Comparison of ENCODE assay signal across 1 cellular context in the genomic region with DNA sequence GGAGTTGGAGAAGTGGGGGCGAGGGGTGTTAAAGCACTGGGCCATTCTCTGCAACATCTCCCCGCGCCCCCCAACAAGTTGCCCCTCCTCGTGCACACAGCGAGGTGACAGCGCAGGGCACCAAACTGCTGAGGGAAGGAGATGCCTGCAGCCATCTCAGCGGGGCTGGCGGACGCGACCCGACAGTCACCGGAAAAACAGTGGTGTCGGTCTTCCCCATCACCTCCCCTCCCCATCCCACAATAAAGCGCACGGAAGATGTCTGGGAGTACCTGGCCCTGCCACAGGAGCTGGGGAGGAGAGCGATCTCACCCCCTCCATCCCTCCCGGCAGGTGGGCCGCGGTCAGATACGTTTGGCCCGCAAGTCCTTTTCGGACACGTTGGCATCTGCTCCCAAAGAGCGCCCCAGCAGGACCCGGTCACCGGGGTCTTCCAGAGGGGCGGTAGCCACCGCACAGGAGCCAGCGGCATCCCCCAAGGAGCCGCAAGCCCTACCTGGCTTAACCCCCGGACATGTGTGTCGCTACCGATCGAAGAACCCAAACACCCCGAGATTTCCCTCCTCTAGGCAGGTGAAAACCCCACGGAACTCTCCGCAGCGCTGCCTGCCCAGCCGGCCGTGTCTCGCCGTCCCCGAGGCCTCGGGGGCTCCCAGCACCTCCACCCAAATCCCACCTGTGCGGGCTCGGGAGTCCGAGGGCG.
TF ChIP-seq lines count a peak whose summit lies in the region.

No MANE protein-coding gene starts in this region.

TF ChIP-seq in HepG2, 621 proteins besides CTCF, POLR2A, EP300 and RAD21 (continued from another document and continues in another):
- TF ChIP-seq, protein P1, sequence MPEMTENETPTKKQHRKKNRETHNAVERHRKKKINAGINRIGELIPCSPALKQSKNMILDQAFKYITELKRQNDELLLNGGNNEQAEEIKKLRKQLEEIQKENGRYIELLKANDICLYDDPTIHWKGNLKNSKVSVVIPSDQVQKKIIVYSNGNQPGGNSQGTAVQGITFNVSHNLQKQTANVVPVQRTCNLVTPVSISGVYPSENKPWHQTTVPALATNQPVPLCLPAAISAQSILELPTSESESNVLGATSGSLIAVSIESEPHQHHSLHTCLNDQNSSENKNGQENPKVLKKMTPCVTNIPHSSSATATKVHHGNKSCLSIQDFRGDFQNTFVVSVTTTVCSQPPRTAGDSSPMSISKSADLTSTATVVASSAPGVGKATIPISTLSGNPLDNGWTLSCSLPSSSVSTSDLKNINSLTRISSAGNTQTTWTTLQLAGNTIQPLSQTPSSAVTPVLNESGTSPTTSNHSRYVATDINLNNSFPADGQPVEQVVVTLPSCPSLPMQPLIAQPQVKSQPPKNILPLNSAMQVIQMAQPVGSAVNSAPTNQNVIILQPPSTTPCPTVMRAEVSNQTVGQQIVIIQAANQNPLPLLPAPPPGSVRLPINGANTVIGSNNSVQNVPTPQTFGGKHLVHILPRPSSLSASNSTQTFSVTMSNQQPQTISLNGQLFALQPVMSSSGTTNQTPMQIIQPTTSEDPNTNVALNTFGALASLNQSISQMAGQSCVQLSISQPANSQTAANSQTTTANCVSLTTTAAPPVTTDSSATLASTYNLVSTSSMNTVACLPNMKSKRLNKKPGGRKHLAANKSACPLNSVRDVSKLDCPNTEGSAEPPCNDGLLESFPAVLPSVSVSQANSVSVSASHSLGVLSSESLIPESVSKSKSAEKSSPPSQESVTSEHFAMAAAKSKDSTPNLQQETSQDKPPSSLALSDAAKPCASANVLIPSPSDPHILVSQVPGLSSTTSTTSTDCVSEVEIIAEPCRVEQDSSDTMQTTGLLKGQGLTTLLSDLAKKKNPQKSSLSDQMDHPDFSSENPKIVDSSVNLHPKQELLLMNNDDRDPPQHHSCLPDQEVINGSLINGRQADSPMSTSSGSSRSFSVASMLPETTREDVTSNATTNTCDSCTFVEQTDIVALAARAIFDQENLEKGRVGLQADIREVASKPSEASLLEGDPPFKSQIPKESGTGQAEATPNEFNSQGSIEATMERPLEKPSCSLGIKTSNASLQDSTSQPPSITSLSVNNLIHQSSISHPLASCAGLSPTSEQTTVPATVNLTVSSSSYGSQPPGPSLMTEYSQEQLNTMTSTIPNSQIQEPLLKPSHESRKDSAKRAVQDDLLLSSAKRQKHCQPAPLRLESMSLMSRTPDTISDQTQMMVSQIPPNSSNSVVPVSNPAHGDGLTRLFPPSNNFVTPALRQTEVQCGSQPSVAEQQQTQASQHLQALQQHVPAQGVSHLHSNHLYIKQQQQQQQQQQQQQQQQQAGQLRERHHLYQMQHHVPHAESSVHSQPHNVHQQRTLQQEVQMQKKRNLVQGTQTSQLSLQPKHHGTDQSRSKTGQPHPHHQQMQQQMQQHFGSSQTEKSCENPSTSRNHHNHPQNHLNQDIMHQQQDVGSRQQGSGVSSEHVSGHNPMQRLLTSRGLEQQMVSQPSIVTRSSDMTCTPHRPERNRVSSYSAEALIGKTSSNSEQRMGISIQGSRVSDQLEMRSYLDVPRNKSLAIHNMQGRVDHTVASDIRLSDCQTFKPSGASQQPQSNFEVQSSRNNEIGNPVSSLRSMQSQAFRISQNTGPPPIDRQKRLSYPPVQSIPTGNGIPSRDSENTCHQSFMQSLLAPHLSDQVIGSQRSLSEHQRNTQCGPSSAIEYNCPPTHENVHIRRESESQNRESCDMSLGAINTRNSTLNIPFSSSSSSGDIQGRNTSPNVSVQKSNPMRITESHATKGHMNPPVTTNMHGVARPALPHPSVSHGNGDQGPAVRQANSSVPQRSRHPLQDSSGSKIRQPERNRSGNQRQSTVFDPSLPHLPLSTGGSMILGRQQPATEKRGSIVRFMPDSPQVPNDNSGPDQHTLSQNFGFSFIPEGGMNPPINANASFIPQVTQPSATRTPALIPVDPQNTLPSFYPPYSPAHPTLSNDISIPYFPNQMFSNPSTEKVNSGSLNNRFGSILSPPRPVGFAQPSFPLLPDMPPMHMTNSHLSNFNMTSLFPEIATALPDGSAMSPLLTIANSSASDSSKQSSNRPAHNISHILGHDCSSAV (CRISPR knock-in tag; IDR thresholded peaks at IDR 0.05; ENCODE audit: borderline replicate concordance) = no peak
- TF ChIP-seq ZNF430 (CRISPR knock-in tag; IDR thresholded peaks at IDR 0.05) (no peak), NBN (conservative IDR thresholded peaks at IDR 0.05) (no peak), CC2D1A (CRISPR knock-in tag; IDR thresholded peaks at IDR 0.05) (no peak), ZNF225 (CRISPR knock-in tag; IDR thresholded peaks at IDR 0.05) (no peak), RXRB (CRISPR knock-in tag; IDR thresholded peaks at IDR 0.05; ENCODE audit: borderline replicate concordance) (no peak), ZNF607 (CRISPR knock-in tag; IDR thresholded peaks at IDR 0.05; ENCODE audit: borderline replicate concordance) (0 out of 2 replicates have a peak, but pooled peaks have one; percentile 18), PCBP1 (IDR thresholded peaks at IDR 0.05; ENCODE audit: borderline replicate concordance, low read depth, low read length) (peak; percentile 56; the same call in 1 of the 2 replicates), MTF2 (CRISPR knock-in tag; IDR thresholded peaks at IDR 0.05; ENCODE audit: borderline replicate concordance) (peak; percentile 77; the same call in 1 of the 2 replicates), RELA (CRISPR knock-in tag; IDR thresholded peaks at IDR 0.05) (no peak), ZNF777 (CRISPR knock-in tag; IDR thresholded peaks at IDR 0.05) (peak; percentile 81), FOXM1 (CRISPR knock-in tag; IDR thresholded peaks at IDR 0.05) (no peak), ZNF441 (CRISPR knock-in tag; IDR thresholded peaks at IDR 0.05; ENCODE audit: borderline replicate concordance) (no peak), KDM1A (CRISPR knock-in tag; IDR thresholded peaks at IDR 0.05) (no peak), ZNF552 (CRISPR knock-in tag; IDR thresholded peaks at IDR 0.05; ENCODE audit: borderline replicate concordance) (0 out of 2 replicates have a peak, but pooled peaks have one; percentile 29), TP53 (CRISPR knock-in tag; conservative IDR thresholded peaks at IDR 0.05) (no peak), MYNN (CRISPR knock-in tag; IDR thresholded peaks at IDR 0.05; ENCODE audit: low read depth) (no peak)
- TF ChIP-seq, protein P2, sequence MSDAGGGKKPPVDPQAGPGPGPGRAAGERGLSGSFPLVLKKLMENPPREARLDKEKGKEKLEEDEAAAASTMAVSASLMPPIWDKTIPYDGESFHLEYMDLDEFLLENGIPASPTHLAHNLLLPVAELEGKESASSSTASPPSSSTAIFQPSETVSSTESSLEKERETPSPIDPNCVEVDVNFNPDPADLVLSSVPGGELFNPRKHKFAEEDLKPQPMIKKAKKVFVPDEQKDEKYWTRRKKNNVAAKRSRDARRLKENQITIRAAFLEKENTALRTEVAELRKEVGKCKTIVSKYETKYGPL (CRISPR knock-in tag; IDR thresholded peaks at IDR 0.05) = no peak
- TF ChIP-seq, protein P3, sequence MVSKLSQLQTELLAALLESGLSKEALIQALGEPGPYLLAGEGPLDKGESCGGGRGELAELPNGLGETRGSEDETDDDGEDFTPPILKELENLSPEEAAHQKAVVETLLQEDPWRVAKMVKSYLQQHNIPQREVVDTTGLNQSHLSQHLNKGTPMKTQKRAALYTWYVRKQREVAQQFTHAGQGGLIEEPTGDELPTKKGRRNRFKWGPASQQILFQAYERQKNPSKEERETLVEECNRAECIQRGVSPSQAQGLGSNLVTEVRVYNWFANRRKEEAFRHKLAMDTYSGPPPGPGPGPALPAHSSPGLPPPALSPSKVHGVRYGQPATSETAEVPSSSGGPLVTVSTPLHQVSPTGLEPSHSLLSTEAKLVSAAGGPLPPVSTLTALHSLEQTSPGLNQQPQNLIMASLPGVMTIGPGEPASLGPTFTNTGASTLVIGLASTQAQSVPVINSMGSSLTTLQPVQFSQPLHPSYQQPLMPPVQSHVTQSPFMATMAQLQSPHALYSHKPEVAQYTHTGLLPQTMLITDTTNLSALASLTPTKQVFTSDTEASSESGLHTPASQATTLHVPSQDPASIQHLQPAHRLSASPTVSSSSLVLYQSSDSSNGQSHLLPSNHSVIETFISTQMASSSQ (IDR thresholded peaks at IDR 0.05; ENCODE audit: low read depth) = no peak
- TF ChIP-seq, protein P3 (CRISPR knock-in tag; IDR thresholded peaks at IDR 0.05; ENCODE audit: borderline replicate concordance) = no peak
- TF ChIP-seq, protein P4, sequence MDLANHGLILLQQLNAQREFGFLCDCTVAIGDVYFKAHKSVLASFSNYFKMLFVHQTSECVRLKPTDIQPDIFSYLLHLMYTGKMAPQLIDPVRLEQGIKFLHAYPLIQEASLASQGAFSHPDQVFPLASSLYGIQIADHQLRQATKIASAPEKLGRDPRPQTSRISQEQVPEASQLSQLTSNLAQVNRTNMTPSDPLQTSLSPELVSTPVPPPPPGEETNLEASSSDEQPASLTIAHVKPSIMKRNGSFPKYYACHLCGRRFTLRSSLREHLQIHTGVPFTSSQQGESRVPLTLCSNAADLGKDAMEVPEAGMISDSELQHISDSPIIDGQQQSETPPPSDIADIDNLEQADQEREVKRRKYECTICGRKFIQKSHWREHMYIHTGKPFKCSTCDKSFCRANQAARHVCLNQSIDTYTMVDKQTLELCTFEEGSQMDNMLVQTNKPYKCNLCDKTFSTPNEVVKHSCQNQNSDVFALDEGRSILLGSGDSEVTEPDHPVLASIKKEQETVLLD (CRISPR knock-in tag; IDR thresholded peaks at IDR 0.05; ENCODE audit: low read depth) = no peak
- TF ChIP-seq, protein P5, sequence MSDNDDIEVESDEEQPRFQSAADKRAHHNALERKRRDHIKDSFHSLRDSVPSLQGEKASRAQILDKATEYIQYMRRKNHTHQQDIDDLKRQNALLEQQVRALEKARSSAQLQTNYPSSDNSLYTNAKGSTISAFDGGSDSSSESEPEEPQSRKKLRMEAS (IDR thresholded peaks at IDR 0.05) = peak; percentile 22; the same call in 1 of the 2 replicates
- TF ChIP-seq, protein P6, sequence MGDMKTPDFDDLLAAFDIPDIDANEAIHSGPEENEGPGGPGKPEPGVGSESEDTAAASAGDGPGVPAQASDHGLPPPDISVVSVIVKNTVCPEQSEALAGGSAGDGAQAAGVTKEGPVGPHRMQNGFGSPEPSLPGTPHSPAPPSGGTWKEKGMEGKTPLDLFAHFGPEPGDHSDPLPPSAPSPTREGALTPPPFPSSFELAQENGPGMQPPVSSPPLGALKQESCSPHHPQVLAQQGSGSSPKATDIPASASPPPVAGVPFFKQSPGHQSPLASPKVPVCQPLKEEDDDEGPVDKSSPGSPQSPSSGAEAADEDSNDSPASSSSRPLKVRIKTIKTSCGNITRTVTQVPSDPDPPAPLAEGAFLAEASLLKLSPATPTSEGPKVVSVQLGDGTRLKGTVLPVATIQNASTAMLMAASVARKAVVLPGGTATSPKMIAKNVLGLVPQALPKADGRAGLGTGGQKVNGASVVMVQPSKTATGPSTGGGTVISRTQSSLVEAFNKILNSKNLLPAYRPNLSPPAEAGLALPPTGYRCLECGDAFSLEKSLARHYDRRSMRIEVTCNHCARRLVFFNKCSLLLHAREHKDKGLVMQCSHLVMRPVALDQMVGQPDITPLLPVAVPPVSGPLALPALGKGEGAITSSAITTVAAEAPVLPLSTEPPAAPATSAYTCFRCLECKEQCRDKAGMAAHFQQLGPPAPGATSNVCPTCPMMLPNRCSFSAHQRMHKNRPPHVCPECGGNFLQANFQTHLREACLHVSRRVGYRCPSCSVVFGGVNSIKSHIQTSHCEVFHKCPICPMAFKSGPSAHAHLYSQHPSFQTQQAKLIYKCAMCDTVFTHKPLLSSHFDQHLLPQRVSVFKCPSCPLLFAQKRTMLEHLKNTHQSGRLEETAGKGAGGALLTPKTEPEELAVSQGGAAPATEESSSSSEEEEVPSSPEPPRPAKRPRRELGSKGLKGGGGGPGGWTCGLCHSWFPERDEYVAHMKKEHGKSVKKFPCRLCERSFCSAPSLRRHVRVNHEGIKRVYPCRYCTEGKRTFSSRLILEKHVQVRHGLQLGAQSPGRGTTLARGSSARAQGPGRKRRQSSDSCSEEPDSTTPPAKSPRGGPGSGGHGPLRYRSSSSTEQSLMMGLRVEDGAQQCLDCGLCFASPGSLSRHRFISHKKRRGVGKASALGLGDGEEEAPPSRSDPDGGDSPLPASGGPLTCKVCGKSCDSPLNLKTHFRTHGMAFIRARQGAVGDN (CRISPR knock-in tag; IDR thresholded peaks at IDR 0.05) = peak; percentile 58; the same call in 1 of the 2 replicates
- TF ChIP-seq, protein P7, sequence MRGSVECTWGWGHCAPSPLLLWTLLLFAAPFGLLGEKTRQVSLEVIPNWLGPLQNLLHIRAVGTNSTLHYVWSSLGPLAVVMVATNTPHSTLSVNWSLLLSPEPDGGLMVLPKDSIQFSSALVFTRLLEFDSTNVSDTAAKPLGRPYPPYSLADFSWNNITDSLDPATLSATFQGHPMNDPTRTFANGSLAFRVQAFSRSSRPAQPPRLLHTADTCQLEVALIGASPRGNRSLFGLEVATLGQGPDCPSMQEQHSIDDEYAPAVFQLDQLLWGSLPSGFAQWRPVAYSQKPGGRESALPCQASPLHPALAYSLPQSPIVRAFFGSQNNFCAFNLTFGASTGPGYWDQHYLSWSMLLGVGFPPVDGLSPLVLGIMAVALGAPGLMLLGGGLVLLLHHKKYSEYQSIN (CRISPR knock-in tag; IDR thresholded peaks at IDR 0.05; ENCODE audit: borderline replicate concordance) = no peak
- TF ChIP-seq, protein P8, sequence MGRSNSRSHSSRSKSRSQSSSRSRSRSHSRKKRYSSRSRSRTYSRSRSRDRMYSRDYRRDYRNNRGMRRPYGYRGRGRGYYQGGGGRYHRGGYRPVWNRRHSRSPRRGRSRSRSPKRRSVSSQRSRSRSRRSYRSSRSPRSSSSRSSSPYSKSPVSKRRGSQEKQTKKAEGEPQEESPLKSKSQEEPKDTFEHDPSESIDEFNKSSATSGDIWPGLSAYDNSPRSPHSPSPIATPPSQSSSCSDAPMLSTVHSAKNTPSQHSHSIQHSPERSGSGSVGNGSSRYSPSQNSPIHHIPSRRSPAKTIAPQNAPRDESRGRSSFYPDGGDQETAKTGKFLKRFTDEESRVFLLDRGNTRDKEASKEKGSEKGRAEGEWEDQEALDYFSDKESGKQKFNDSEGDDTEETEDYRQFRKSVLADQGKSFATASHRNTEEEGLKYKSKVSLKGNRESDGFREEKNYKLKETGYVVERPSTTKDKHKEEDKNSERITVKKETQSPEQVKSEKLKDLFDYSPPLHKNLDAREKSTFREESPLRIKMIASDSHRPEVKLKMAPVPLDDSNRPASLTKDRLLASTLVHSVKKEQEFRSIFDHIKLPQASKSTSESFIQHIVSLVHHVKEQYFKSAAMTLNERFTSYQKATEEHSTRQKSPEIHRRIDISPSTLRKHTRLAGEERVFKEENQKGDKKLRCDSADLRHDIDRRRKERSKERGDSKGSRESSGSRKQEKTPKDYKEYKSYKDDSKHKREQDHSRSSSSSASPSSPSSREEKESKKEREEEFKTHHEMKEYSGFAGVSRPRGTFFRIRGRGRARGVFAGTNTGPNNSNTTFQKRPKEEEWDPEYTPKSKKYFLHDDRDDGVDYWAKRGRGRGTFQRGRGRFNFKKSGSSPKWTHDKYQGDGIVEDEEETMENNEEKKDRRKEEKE (IDR thresholded peaks at IDR 0.05) = no peak
